Comparison of ENCODE assay signal across 2 cellular contexts in the genomic region with DNA sequence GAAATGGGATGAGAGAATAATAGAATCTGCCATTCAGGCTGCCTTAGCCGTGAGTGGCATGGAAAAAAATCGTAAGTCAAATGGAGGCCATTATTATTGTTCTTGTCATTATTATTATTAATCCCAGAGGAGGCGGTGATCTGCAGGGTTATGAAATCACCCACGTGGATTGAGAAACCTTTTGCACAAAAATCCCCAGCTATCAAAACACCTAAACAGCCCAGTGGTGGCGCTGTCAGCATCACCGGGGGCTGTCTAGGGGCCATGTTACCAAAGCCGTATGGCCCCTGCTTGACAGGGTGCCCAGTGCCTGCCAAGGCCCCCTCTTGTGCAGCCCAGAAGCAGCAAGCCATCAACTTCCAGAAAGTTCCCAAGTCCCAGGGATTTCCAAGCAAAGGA.
TF ChIP-seq lines count a peak whose summit lies in the region.

No MANE protein-coding gene starts in this region.

TF ChIP-seq in Ishikawa, 13 proteins besides CTCF, POLR2A, EP300 and RAD21:
- TF ChIP-seq CEBPB (IDR thresholded peaks at IDR 0.05) (peak; percentile 62), EGR1 (IDR thresholded peaks at IDR 0.05) (no peak), NFIC (IDR thresholded peaks at IDR 0.05) (no peak), FOXM1 (IDR thresholded peaks at IDR 0.05; ENCODE audit: borderline replicate concordance, low read depth) (no peak), ZBTB7A (IDR thresholded peaks at IDR 0.05; ENCODE audit: low read depth) (no peak), TEAD4 (IDR thresholded peaks at IDR 0.05) (no peak)
- TF ChIP-seq, protein P1, sequence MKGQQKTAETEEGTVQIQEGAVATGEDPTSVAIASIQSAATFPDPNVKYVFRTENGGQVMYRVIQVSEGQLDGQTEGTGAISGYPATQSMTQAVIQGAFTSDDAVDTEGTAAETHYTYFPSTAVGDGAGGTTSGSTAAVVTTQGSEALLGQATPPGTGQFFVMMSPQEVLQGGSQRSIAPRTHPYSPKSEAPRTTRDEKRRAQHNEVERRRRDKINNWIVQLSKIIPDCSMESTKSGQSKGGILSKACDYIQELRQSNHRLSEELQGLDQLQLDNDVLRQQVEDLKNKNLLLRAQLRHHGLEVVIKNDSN (IDR thresholded peaks at IDR 0.05) = no peak
- TF ChIP-seq, protein P2, sequence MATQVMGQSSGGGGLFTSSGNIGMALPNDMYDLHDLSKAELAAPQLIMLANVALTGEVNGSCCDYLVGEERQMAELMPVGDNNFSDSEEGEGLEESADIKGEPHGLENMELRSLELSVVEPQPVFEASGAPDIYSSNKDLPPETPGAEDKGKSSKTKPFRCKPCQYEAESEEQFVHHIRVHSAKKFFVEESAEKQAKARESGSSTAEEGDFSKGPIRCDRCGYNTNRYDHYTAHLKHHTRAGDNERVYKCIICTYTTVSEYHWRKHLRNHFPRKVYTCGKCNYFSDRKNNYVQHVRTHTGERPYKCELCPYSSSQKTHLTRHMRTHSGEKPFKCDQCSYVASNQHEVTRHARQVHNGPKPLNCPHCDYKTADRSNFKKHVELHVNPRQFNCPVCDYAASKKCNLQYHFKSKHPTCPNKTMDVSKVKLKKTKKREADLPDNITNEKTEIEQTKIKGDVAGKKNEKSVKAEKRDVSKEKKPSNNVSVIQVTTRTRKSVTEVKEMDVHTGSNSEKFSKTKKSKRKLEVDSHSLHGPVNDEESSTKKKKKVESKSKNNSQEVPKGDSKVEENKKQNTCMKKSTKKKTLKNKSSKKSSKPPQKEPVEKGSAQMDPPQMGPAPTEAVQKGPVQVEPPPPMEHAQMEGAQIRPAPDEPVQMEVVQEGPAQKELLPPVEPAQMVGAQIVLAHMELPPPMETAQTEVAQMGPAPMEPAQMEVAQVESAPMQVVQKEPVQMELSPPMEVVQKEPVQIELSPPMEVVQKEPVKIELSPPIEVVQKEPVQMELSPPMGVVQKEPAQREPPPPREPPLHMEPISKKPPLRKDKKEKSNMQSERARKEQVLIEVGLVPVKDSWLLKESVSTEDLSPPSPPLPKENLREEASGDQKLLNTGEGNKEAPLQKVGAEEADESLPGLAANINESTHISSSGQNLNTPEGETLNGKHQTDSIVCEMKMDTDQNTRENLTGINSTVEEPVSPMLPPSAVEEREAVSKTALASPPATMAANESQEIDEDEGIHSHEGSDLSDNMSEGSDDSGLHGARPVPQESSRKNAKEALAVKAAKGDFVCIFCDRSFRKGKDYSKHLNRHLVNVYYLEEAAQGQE (IDR thresholded peaks at IDR 0.05; ENCODE audit: low read depth) = no peak

TF ChIP-seq in HepG2, 621 proteins besides CTCF, POLR2A, EP300 and RAD21:
- TF ChIP-seq CEBPB (IDR thresholded peaks at IDR 0.05; ENCODE audit: borderline replicate concordance, low read depth, low read length) (peak; percentile 86), ZFP37 (CRISPR knock-in tag; IDR thresholded peaks at IDR 0.05; ENCODE audit: borderline replicate concordance) (no peak), CEBPG (CRISPR knock-in tag; IDR thresholded peaks at IDR 0.05) (peak; percentile 63)
